ENCODE assay signal across 16 cellular contexts in genomic region chr1:201918343-201918742, GRCh38. TPM values are rescaled to one million over a fixed set of nuclear protein-coding genes. Genes with fewer than 3 reads are reported as not detected.
DNase-seq lines count a peak whose midpoint lies in the region; TF ChIP-seq lines count a peak whose summit lies in the region.
"Had no signal": no experiment of that assay in that cellular context is flagged by ENCODE, and none has a peak within 500 bp of the region (broad histone marks: within the 10 kb centered on the region; RNA-seq: fewer than 3 reads in every experiment).

No MANE protein-coding gene starts in this region.

- H3K27me3 Mint-ChIP-seq in HFFc6 (ENCODE audit: insufficient read depth) (peaks cover 4% of the 10 kb centered on the region), nephron (ENCODE audit: low read depth) (peaks cover 6% of the 10 kb centered on the region)

- no peaks in the 10 kb centered on the region for H3K9me3 ChIP-seq in testis

- TF ChIP-seq CTCF in HFFc6 (IDR thresholded peaks at IDR 0.05) (no peak), nephron (IDR thresholded peaks at IDR 0.05; ENCODE audit: unreplicated experiment in 3 of 3) (no peak), testis (IDR thresholded peaks at IDR 0.05) (no peak)

- DNase-seq in HFFc6 (no peak), testis (no peak), head of caudate nucleus (no peak), dedifferentiated amniotic fluid mesenchymal stem cell (ENCODE audit: extremely low spot score) (no peak), CD1c-positive myeloid dendritic cell (ENCODE audit: extremely low spot score) (no peak), germinal center (ENCODE audit: low spot score) (no peak)
- DNase-seq: activated B cell treated with CpG ODN at 0.5 μM for 24 hours; DMS79; midbrain; NCI-H2029 treated with DMSO at 0.1 percent for 48 hours; NCI-H524 treated with DMSO at 0.1 percent for 48 hours; stimulated activated CD4-positive, alpha-beta T cell treated with anti-CD3 and anti-CD28 coated beads, Interleukin-1b, Interleukin-23, amount 100 ng/mL, for 48 hours; T-cell had no signal

- H3K36me3 Mint-ChIP-seq in HFFc6 (ENCODE audit: low read depth) (peaks cover 38% of the 10 kb centered on the region), nephron (ENCODE audit: low read depth) (no peaks in the 10 kb centered on the region)
- H3K36me3 Mint-ChIP-seq: T-cell had no signal

- TF ChIP-seq POLR2A in testis (IDR thresholded peaks at IDR 0.05): no peak

- H3K27ac ChIP-seq in cingulate gyrus (ENCODE audit: low read depth, low read length) (peak overlapping the region; percentile 60), testis (peak overlapping the region; percentile 65 to 66)

- H3K4me1 ChIP-seq in testis: peaks cover 59% of the 10 kb centered on the region

- H3K9me3 Mint-ChIP-seq in HFFc6: no peaks in the 10 kb centered on the region
- H3K9me3 Mint-ChIP-seq in nephron: no peaks in the 10 kb centered on the region
- H3K9me3 Mint-ChIP-seq: activated B cell treated with CpG ODN at 0.5 μM for 24 hours, T-cell had no signal

- H3K27me3 ChIP-seq in testis: no peaks in the 10 kb centered on the region

- 71 to 78% methylated on average over 5 of the region's 5 CpGs for WGBS in testis, 2 donors

- peaks cover 65% of the 10 kb centered on the region for H3K4me1 Mint-ChIP-seq in HFFc6 (ENCODE audit: low read depth)
- peaks cover 42% of the 10 kb centered on the region for H3K4me1 Mint-ChIP-seq in nephron
- H3K4me1 Mint-ChIP-seq: activated B cell treated with CpG ODN at 0.5 μM for 24 hours had no signal

- peak overlapping the region; percentile 70 for H3K4me3 Mint-ChIP-seq in HFFc6
- no peak overlapping the region for H3K4me3 Mint-ChIP-seq in nephron
- H3K4me3 Mint-ChIP-seq: activated B cell treated with CpG ODN at 0.5 μM for 24 hours, T-cell had no signal

- intact Hi-C loops in testis (cut with DNase I; ENCODE audit: low total_unique reads) (no loop called here), head of caudate nucleus (cut with DNase I) (no loop called here)

- H3K27ac Mint-ChIP-seq in HFFc6 (peak overlapping the region; percentile 91), nephron (peak overlapping the region; percentile 9 to 94 (median 26))
- H3K27ac Mint-ChIP-seq: activated B cell treated with CpG ODN at 0.5 μM for 24 hours, T-cell had no signal

- H3K36me3 ChIP-seq in testis (ENCODE audit: low read depth, missing control alignments): no peaks in the 10 kb centered on the region

- H3K4me3 ChIP-seq in testis: no peak overlapping the region

RNA-seq across cellular contexts. Expression of gene LMOD1, which starts 28.0 kb away (rescaled TPM):
- total RNA-seq in HFFc6 (2021; fragmentation: NEBNext Ultra II Directional; extraction: Animal tissue kit (Norgen Biotek cat#: 25700)): 10 to 100 TPM; 19.0 to 37.4 (median 36.5) TPM
- total RNA-seq in testis: 10 to 100 TPM; 31.4 to 46.3 TPM
- 39.4 TPM for polyA plus RNA-seq in testis (ENCODE audit: insufficient read depth, low read depth, low replicate concordance)
- total RNA-seq: activated B cell treated with CpG ODN at 0.5 μM for 24 hours; activated CD8-positive, alpha-beta memory T cell treated with anti-CD3 and anti-CD28 coated beads for 36 hours had no signal

RNA-seq across cellular contexts. Expression of gene SHISA4, which starts 29.6 kb away (rescaled TPM):
- 10 to 100 TPM; 29.8 to 49.6 (median 39.9) TPM for total RNA-seq in HFFc6 (2021; fragmentation: NEBNext Ultra II Directional; extraction: Animal tissue kit (Norgen Biotek cat#: 25700))
- 10 to 100 TPM; 45.5 to 48.0 TPM for total RNA-seq in testis
- 32.6 TPM for polyA plus RNA-seq in testis (ENCODE audit: insufficient read depth, low read depth, low replicate concordance)

RNA-seq across cellular contexts. Expression of gene TIMM17A, which starts 37.0 kb away (rescaled TPM):
- 100 to 1,000 TPM; 114 to 128 (median 122) TPM for total RNA-seq in HFFc6 (2021; fragmentation: NEBNext Ultra II Directional; extraction: Animal tissue kit (Norgen Biotek cat#: 25700))
- total RNA-seq in testis: 10 to 100 TPM; 22.7 to 24.7 TPM
- 42.5 TPM for polyA plus RNA-seq in testis (ENCODE audit: insufficient read depth, low read depth, low replicate concordance)

Comparison
In these comparisons a context has a peak if more than half of its experiments do, and no peak if none do; other contexts are left out.
1. RNA of gene TIMM17A, which starts 37.0 kb away (total RNA-seq): 114 to 128 TPM in HFFc6; 22.7 to 24.7 TPM in testis; every median in the first group is over 4 times any median in the second.